Comparison of ENCODE assay signal across 1 cellular context in genomic region chr17:82876602-82877391, GRCh38.
TF ChIP-seq lines count a peak whose summit lies in the region.

No MANE protein-coding gene starts in this region.

TF ChIP-seq in K562, 482 proteins besides CTCF, POLR2A, EP300 and RAD21 (continued from another document and continues in another):
- TF ChIP-seq UBTF (IDR thresholded peaks at IDR 0.05; ENCODE audit: borderline replicate concordance in 1 of 2, low read depth in 2 of 2, low read length in 2 of 2) = peak; percentile 69 to 97; a peak in 3 of 4 replicates
- no peak for TF ChIP-seq RBM15 (IDR thresholded peaks at IDR 0.05; ENCODE audit: insufficient read depth, low read length)
- no peak for TF ChIP-seq SOX6 (IDR thresholded peaks at IDR 0.05)
- TF ChIP-seq SIRT6 (IDR thresholded peaks at IDR 0.05; ENCODE audit: low read depth, low read length) = no peak
- no peak for TF ChIP-seq ZNF140 (CRISPR knock-in tag; IDR thresholded peaks at IDR 0.05)
- TF ChIP-seq FOXJ2 (tag; IDR thresholded peaks at IDR 0.05) = no peak
- no peak for TF ChIP-seq NR1H2 (CRISPR knock-in tag; IDR thresholded peaks at IDR 0.05)
- TF ChIP-seq PHF21A (IDR thresholded peaks at IDR 0.05; ENCODE audit: borderline replicate concordance, low read depth) = no peak
- TF ChIP-seq, protein P1, sequence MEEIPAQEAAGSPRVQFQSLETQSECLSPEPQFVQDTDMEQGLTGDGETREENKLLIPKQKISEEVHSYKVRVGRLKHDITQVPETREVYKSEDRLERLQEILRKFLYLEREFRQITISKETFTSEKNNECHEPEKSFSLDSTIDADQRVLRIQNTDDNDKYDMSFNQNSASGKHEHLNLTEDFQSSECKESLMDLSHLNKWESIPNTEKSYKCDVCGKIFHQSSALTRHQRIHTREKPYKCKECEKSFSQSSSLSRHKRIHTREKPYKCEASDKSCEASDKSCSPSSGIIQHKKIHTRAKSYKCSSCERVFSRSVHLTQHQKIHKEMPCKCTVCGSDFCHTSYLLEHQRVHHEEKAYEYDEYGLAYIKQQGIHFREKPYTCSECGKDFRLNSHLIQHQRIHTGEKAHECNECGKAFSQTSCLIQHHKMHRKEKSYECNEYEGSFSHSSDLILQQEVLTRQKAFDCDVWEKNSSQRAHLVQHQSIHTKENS (CRISPR knock-in tag; IDR thresholded peaks at IDR 0.05) = no peak
- no peak for TF ChIP-seq GABPA (tag; conservative IDR thresholded peaks at IDR 0.05; ENCODE audit: low read depth)
- TF ChIP-seq KLF16 (IDR thresholded peaks at IDR 0.05) = 0 out of 2 replicates have a peak, but pooled peaks have one; percentile 11
- TF ChIP-seq, protein P2, sequence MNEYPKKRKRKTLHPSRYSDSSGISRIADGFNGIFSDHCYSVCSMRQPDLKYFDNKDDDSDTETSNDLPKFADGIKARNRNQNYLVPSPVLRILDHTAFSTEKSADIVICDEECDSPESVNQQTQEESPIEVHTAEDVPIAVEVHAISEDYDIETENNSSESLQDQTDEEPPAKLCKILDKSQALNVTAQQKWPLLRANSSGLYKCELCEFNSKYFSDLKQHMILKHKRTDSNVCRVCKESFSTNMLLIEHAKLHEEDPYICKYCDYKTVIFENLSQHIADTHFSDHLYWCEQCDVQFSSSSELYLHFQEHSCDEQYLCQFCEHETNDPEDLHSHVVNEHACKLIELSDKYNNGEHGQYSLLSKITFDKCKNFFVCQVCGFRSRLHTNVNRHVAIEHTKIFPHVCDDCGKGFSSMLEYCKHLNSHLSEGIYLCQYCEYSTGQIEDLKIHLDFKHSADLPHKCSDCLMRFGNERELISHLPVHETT (CRISPR knock-in tag; conservative IDR thresholded peaks at IDR 0.05 in 1 of 2, IDR thresholded peaks at IDR 0.05 in 1 of 2) = peak in 1 of 2 experiments; percentile 61; a peak in 1 of 4 replicates
- no peak for TF ChIP-seq MECOM (CRISPR knock-in tag; IDR thresholded peaks at IDR 0.05)
- peak; percentile 49 for TF ChIP-seq JUND (IDR thresholded peaks at IDR 0.05; ENCODE audit: borderline replicate concordance, low read depth, low read length)
- no peak; the same call in 2 of the 3 replicates for TF ChIP-seq JUND (tag; IDR thresholded peaks at IDR 0.05; ENCODE audit: borderline replicate concordance, low read depth, low read length)
- peak; percentile 30; the same call in 1 of the 2 replicates for TF ChIP-seq MAX (CRISPR knock-in tag; IDR thresholded peaks at IDR 0.05)
- TF ChIP-seq KDM4B (IDR thresholded peaks at IDR 0.05; ENCODE audit: borderline replicate concordance in 2 of 2, low read depth in 1 of 2) = no peak
- no peak for TF ChIP-seq ZNF75A (CRISPR knock-in tag; IDR thresholded peaks at IDR 0.05)
- TF ChIP-seq, protein P3, sequence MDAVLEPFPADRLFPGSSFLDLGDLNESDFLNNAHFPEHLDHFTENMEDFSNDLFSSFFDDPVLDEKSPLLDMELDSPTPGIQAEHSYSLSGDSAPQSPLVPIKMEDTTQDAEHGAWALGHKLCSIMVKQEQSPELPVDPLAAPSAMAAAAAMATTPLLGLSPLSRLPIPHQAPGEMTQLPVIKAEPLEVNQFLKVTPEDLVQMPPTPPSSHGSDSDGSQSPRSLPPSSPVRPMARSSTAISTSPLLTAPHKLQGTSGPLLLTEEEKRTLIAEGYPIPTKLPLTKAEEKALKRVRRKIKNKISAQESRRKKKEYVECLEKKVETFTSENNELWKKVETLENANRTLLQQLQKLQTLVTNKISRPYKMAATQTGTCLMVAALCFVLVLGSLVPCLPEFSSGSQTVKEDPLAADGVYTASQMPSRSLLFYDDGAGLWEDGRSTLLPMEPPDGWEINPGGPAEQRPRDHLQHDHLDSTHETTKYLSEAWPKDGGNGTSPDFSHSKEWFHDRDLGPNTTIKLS (IDR thresholded peaks at IDR 0.05; ENCODE audit: borderline replicate concordance, low read depth) = no peak
- no peak for TF ChIP-seq RUNX1 (IDR thresholded peaks at IDR 0.05; ENCODE audit: low read depth)
- no peak for TF ChIP-seq ZNF830 (CRISPR knock-in tag; IDR thresholded peaks at IDR 0.05)
- TF ChIP-seq NUFIP1 (IDR thresholded peaks at IDR 0.05; ENCODE audit: partially characterized antibody) = no peak
- no peak for TF ChIP-seq SP2 (IDR thresholded peaks at IDR 0.05; ENCODE audit: extremely low read depth, low read depth, low read length, poor library complexity, severe bottlenecking)
- TF ChIP-seq, protein P4, sequence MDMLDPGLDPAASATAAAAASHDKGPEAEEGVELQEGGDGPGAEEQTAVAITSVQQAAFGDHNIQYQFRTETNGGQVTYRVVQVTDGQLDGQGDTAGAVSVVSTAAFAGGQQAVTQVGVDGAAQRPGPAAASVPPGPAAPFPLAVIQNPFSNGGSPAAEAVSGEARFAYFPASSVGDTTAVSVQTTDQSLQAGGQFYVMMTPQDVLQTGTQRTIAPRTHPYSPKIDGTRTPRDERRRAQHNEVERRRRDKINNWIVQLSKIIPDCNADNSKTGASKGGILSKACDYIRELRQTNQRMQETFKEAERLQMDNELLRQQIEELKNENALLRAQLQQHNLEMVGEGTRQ (CRISPR knock-in tag; IDR thresholded peaks at IDR 0.05) = no peak
- TF ChIP-seq CXXC5 (CRISPR knock-in tag; IDR thresholded peaks at IDR 0.05) = peak; percentile 32; the same call in 1 of the 2 replicates
- TF ChIP-seq NEUROD1 (IDR thresholded peaks at IDR 0.05; ENCODE audit: borderline replicate concordance, low read depth, low read length, partially characterized antibody) = no peak
- TF ChIP-seq NRF1 (conservative IDR thresholded peaks at IDR 0.05 in 1 of 2, IDR thresholded peaks at IDR 0.05 in 1 of 2) = 0 out of 4 replicates have a peak, but pooled peaks have one; percentile 22 to 29
- TF ChIP-seq KLF13 (tag; IDR thresholded peaks at IDR 0.05; ENCODE audit: borderline replicate concordance, low read depth) = no peak
- TF ChIP-seq HDAC8 (tag; IDR thresholded peaks at IDR 0.05) = no peak
- TF ChIP-seq ZZZ3 (IDR thresholded peaks at IDR 0.05) = no peak
- TF ChIP-seq MXD1 (CRISPR knock-in tag; IDR thresholded peaks at IDR 0.05; ENCODE audit: borderline replicate concordance, poor library complexity, severe bottlenecking) = no peak
- no peak for TF ChIP-seq ARID3B (CRISPR knock-in tag; IDR thresholded peaks at IDR 0.05; ENCODE audit: borderline replicate concordance)
- no peak for TF ChIP-seq ZNF143 (CRISPR knock-in tag; IDR thresholded peaks at IDR 0.05)
- no peak for TF ChIP-seq POU5F1 (IDR thresholded peaks at IDR 0.05; ENCODE audit: borderline replicate concordance, low read depth, low read length, partially characterized antibody)
- TF ChIP-seq USF1 (CRISPR knock-in tag; IDR thresholded peaks at IDR 0.05) = no peak
- TF ChIP-seq, protein P5, sequence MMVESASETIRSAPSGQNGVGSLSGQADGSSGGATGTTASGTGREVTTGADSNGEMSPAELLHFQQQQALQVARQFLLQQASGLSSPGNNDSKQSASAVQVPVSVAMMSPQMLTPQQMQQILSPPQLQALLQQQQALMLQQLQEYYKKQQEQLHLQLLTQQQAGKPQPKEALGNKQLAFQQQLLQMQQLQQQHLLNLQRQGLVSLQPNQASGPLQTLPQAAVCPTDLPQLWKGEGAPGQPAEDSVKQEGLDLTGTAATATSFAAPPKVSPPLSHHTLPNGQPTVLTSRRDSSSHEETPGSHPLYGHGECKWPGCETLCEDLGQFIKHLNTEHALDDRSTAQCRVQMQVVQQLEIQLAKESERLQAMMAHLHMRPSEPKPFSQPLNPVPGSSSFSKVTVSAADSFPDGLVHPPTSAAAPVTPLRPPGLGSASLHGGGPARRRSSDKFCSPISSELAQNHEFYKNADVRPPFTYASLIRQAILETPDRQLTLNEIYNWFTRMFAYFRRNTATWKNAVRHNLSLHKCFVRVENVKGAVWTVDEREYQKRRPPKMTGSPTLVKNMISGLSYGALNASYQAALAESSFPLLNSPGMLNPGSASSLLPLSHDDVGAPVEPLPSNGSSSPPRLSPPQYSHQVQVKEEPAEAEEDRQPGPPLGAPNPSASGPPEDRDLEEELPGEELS (CRISPR knock-in tag; IDR thresholded peaks at IDR 0.05; ENCODE audit: borderline replicate concordance) = no peak
- TF ChIP-seq KAT7 (CRISPR knock-in tag; IDR thresholded peaks at IDR 0.05; ENCODE audit: borderline replicate concordance) = peak; percentile 48; the same call in 1 of the 2 replicates
- TF ChIP-seq YY1 (IDR thresholded peaks at IDR 0.05; ENCODE audit: borderline replicate concordance in 1 of 3, control insufficient read depth in 1 of 3, extremely low read depth in 1 of 3, insufficient read depth in 3 of 3, insufficient read length in 1 of 3, insufficient replicate concordance in 2 of 3, low read depth in 1 of 3, low read length in 2 of 3) = peak in 2 of 3 experiments; percentile 63 to 65
- TF ChIP-seq MAFG (tag; conservative IDR thresholded peaks at IDR 0.05) = no peak
- no peak for TF ChIP-seq TFE3 (CRISPR knock-in tag; IDR thresholded peaks at IDR 0.05)
- TF ChIP-seq, protein P6, sequence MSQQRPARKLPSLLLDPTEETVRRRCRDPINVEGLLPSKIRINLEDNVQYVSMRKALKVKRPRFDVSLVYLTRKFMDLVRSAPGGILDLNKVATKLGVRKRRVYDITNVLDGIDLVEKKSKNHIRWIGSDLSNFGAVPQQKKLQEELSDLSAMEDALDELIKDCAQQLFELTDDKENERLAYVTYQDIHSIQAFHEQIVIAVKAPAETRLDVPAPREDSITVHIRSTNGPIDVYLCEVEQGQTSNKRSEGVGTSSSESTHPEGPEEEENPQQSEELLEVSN (IDR thresholded peaks at IDR 0.05; ENCODE audit: borderline replicate concordance in 1 of 2, extremely low read depth in 1 of 2, insufficient read depth in 1 of 2, insufficient read length in 1 of 2, low read depth in 1 of 2, low read length in 1 of 2, poor library complexity in 1 of 2, severe bottlenecking in 1 of 2) = peak in 1 of 2 experiments; percentile 58
